In the genomic region with DNA sequence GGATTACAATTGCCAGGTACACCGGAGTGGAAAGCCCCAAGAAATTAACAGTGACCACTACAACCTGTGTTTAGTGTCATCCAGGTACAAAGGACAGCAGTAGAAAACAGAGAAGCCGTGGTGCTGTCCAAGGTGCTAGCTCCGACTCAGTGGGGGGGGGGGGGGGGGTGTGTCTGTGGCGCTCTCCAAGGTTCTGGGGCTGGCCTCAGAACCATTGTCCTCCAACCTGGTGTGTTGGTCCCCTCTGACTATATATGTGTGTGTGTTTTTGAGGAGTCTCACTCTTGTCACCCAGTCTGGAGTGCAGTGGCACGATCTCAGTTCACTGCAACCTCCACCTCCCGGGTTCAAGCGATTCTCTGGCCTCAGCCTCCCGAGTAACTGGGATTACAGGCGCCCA, we compare ENCODE assay signal across 9 cellular contexts. TPM values are rescaled to one million over a fixed set of nuclear protein-coding genes. Genes with fewer than 3 reads are reported as not detected.
DNase-seq lines count a peak whose midpoint lies in the region; ATAC-seq, FAIRE-seq and TF ChIP-seq lines count a peak whose summit lies in the region.
"Had no signal": no experiment of that assay in that cellular context is flagged by ENCODE, and none has a peak within 500 bp of the region (broad histone marks: within the 10 kb centered on the region; RNA-seq: fewer than 3 reads in every experiment).

No MANE protein-coding gene starts in this region.

- H2AFZ ChIP-seq in HCT116 (ENCODE audit: low read depth, low read length, poor library complexity, severe bottlenecking) (no peak overlapping the region), H1 (ENCODE audit: low read length) (no peak overlapping the region)

- no peak overlapping the region for H2BK15ac ChIP-seq in H1 (ENCODE audit: low read length)

- H4K8ac ChIP-seq in H1 (ENCODE audit: extremely low read depth, insufficient read depth, low read length): no peak overlapping the region

- H3K27me3 ChIP-seq in HCT116 (ENCODE audit: insufficient read depth, low read length): no peaks in the 10 kb centered on the region
- H3K27me3 ChIP-seq in H1 (replicated peaks in 1 of 4; ENCODE audit: control insufficient read depth in 3 of 4, extremely low read depth in 1 of 4, insufficient read depth in 3 of 4, low read length in 3 of 4): no peaks in the 10 kb centered on the region
- no peaks in the 10 kb centered on the region for H3K27me3 ChIP-seq in tibial nerve
- no peaks in the 10 kb centered on the region for H3K27me3 ChIP-seq in spleen (replicated peaks in 1 of 7)

- no peaks in the 10 kb centered on the region for H3K79me1 ChIP-seq in H1 (ENCODE audit: low read depth, low read length)

- no peak overlapping the region for H2BK12ac ChIP-seq in H1 (ENCODE audit: low read depth, low read length)

- H3K18ac ChIP-seq in H1 (ENCODE audit: extremely low read depth, low read length): no peak overlapping the region

- no peak for TF ChIP-seq POLR2A in HCT116 (IDR thresholded peaks at IDR 0.05; ENCODE audit: borderline replicate concordance, extremely low read depth, insufficient read depth, insufficient read length)
- TF ChIP-seq POLR2A in H1 (IDR thresholded peaks at IDR 0.05; ENCODE audit: control extremely low read depth in 1 of 2, low read depth in 2 of 2, low read length in 2 of 2): no peak
- no peak for TF ChIP-seq POLR2A in tibial nerve (IDR thresholded peaks at IDR 0.05)
- TF ChIP-seq POLR2A in spleen (IDR thresholded peaks at IDR 0.05): no peak

- peaks cover 0 to 8% of the 10 kb centered on the region in 2 experiments; a peak in 2 of 4 replicates for H3K4me1 ChIP-seq in HCT116 (ENCODE audit: control insufficient read depth in 1 of 2, insufficient read depth in 2 of 2, low read length in 2 of 2)
- no peaks in the 10 kb centered on the region for H3K4me1 ChIP-seq in H1 (replicated peaks in 1 of 4; ENCODE audit: control insufficient read depth in 3 of 4, insufficient read depth in 4 of 4, low read length in 3 of 4)
- H3K4me1 ChIP-seq in tibial nerve: peaks cover 0 to 4% (median under 1%) of the 10 kb centered on the region in 4 donors
- peaks cover 0 to 3% (median under 1%) of the 10 kb centered on the region in 6 donors for H3K4me1 ChIP-seq in spleen

- no peaks in the 10 kb centered on the region for H3K79me2 ChIP-seq in HCT116 (ENCODE audit: insufficient read depth, low read length)
- H3K79me2 ChIP-seq in H1 (ENCODE audit: control insufficient read depth in 1 of 2, insufficient read depth in 2 of 2, low read length in 2 of 2): no peaks in the 10 kb centered on the region

- intact Hi-C loops in HCT116 (cut with micrococcal nuclease) (no loop called here), spleen (cut with DNase I; ENCODE audit: low total_unique reads) (no loop called here)

- peaks cover 3% of the 10 kb centered on the region for H3K4me1 Mint-ChIP-seq in T-helper 17 cell

- RAD21 ChIA-PET in HCT116 (lab: Charles Lee; ENCODE audit: low non-redundant PET in 1 of 2, low total read pairs in 2 of 2, uncharacterized antibody in 2 of 2, unreplicated experiment in 2 of 2): interaction anchor here in 1 of 2 experiments (0.6 kb wide), 1 partner anchor 30 kb away, joined by 3 read pairs; no protein-coding TSS in a partner anchor

- TF ChIP-seq RAD21 in HCT116 (IDR thresholded peaks at IDR 0.05; ENCODE audit: low read depth) (no peak), H1 (IDR thresholded peaks at IDR 0.05 in 1 of 2, conservative IDR thresholded peaks at IDR 0.05 in 1 of 2; ENCODE audit: low read depth in 2 of 2, low read length in 2 of 2) (no peak)

- no peak overlapping the region for H3K4me3 Mint-ChIP-seq in T-helper 17 cell
- H3K4me3 Mint-ChIP-seq: dendritic cell treated with granulocyte-macrophage colony-stimulating factor and Interleukin-4, amounts not matched to agents 40 ng/mL and 50 ng/mL, for 4 days had no signal

- POLR2A ChIA-PET in HCT116 (lab: Charles Lee): no interaction called here
- POLR2A ChIA-PET in H1 (lab: Charles Lee; ENCODE audit: partially characterized antibody): interaction anchor here (1.2 kb wide), 1 partner anchor 20 kb away, joined by 3 read pairs; no protein-coding TSS in a partner anchor

- TF ChIP-seq EP300 in H1 (IDR thresholded peaks at IDR 0.05; ENCODE audit: borderline replicate concordance in 1 of 2, low read depth in 2 of 2, low read length in 2 of 2): 0 out of 3 replicates have a peak, but pooled peaks of 1 of the 2 experiments have one; percentile 14
- no peak for TF ChIP-seq EP300 in tibial nerve (IDR thresholded peaks at IDR 0.05)

- no peak for FAIRE-seq in H1 (lab: Jason Lieb, UNC)

- H2BK5ac ChIP-seq in H1 (ENCODE audit: low read depth, low read length): no peak overlapping the region

- no peak overlapping the region for H3K4me2 ChIP-seq in HCT116 (ENCODE audit: low read length)
- no peak overlapping the region for H3K4me2 ChIP-seq in H1 (ENCODE audit: insufficient read depth in 1 of 2, low read depth in 2 of 2, low read length in 2 of 2)

- no peaks in the 10 kb centered on the region; the same call in 1 of the 2 replicates for H3K9me2 ChIP-seq in HCT116 (ENCODE audit: insufficient read depth)

- no peak overlapping the region for H2AK5ac ChIP-seq in H1 (ENCODE audit: low read depth, low read length)

- no peak for TF ChIP-seq CTCF in HCT116 (IDR thresholded peaks at IDR 0.05 in 2 of 3, conservative IDR thresholded peaks at IDR 0.05 in 1 of 3; ENCODE audit: borderline replicate concordance in 1 of 3, insufficient read depth in 1 of 3, low read depth in 2 of 3, low read length in 2 of 3)
- TF ChIP-seq CTCF in H1 (IDR thresholded peaks at IDR 0.05; ENCODE audit: control extremely low read depth in 1 of 3, insufficient read depth in 1 of 3, low read depth in 1 of 3, low read length in 3 of 3): no peak
- TF ChIP-seq CTCF in tibial nerve (IDR thresholded peaks at IDR 0.05): no peak
- TF ChIP-seq CTCF in spleen (IDR thresholded peaks at IDR 0.05 in 8 of 11, conservative IDR thresholded peaks at IDR 0.05 in 3 of 11): no peak

- DNase-seq in HCT116 (ENCODE audit: low read depth, low spot score): no peak
- peak; percentile 31 to 42 (median 33) for DNase-seq in T-helper 17 cell
- no peak for DNase-seq in H1 (ENCODE audit: low read depth in 1 of 2, low spot score in 2 of 2)
- DNase-seq in stimulated activated CD4-positive, alpha-beta T cell treated with anti-CD3 and anti-CD28 coated beads, Interleukin-12 subunit alpha, Interleukin-12 subunit beta, amount 100 ng/mL, for 4 hours: peak; percentile 27
- DNase-seq in tibial nerve (ENCODE audit: low spot score in 2 of 2): no peak
- no peak for DNase-seq in GOT3 (lab: John Stamatoyannopoulos, UW)
- no peak for DNase-seq in spleen

- H3K4me3 ChIP-seq in HCT116 (replicated peaks in 1 of 2; ENCODE audit: low read depth in 1 of 2, low read length in 2 of 2): no peak overlapping the region
- H3K4me3 ChIP-seq in H1 (ENCODE audit: extremely low read depth in 1 of 4, insufficient read depth in 2 of 4, low read depth in 3 of 4, low read length in 4 of 4): no peak overlapping the region
- no peak overlapping the region for H3K4me3 ChIP-seq in tibial nerve
- H3K4me3 ChIP-seq in spleen: no peak overlapping the region

- no peak overlapping the region for H3K4ac ChIP-seq in H1 (replicated peaks; ENCODE audit: insufficient read length, low read depth, low read length)

- no peak overlapping the region for H3K27ac ChIP-seq in HCT116 (ENCODE audit: low read depth, low read length)
- H3K27ac ChIP-seq in H1 (ENCODE audit: low read depth, low read length): no peak overlapping the region
- H3K27ac ChIP-seq in tibial nerve: no peak overlapping the region
- no peak overlapping the region for H3K27ac ChIP-seq in spleen

- H4K5ac ChIP-seq in H1 (ENCODE audit: insufficient read length, low read depth, low read length): no peak overlapping the region

- H4K20me1 ChIP-seq in HCT116 (ENCODE audit: insufficient read depth): no peaks in the 10 kb centered on the region
- H4K20me1 ChIP-seq in H1 (replicated peaks in 1 of 2; ENCODE audit: control insufficient read depth in 1 of 2, insufficient read depth in 2 of 2, low read length in 2 of 2): peaks cover 0 to 2% of the 10 kb centered on the region in 2 experiments

- H4K91ac ChIP-seq in H1 (replicated peaks; ENCODE audit: insufficient read length, low read length): no peak overlapping the region

- no peak overlapping the region for H2BK20ac ChIP-seq in H1 (ENCODE audit: low read length)

- no peak overlapping the region for H3K23ac ChIP-seq in H1 (ENCODE audit: insufficient read length)

- H3K14ac ChIP-seq in H1 (ENCODE audit: insufficient read length): no peak overlapping the region

- no peak overlapping the region for H3K56ac ChIP-seq in H1 (replicated peaks; ENCODE audit: insufficient read length, low read depth, low read length)

- peaks cover 7% of the 10 kb centered on the region for H3K36me3 Mint-ChIP-seq in T-helper 17 cell (ENCODE audit: low read depth)

- no peaks in the 10 kb centered on the region for H3K9me3 ChIP-seq in HCT116 (ENCODE audit: control insufficient read depth in 1 of 2, insufficient read depth in 1 of 2, low read depth in 1 of 2, low read length in 2 of 2)
- no peaks in the 10 kb centered on the region for H3K9me3 ChIP-seq in T-helper 17 cell (ENCODE audit: control insufficient read depth, low read length, poor library complexity, severe bottlenecking)
- H3K9me3 ChIP-seq in H1 (ENCODE audit: insufficient read depth in 2 of 2, low read depth in 1 of 2, low read length in 1 of 2): no peaks in the 10 kb centered on the region
- H3K9me3 ChIP-seq in tibial nerve: no peaks in the 10 kb centered on the region
- no peaks in the 10 kb centered on the region for H3K9me3 ChIP-seq in spleen

- no TSS peak for BruUV-seq in HCT116 (replicated peaks; lab: Mats Ljungman, UMichigan)

- ATAC-seq in HCT116 (peak; percentile 86), T-helper 17 cell (peak; percentile 68), HG02763 (IDR thresholded peaks at IDR 0.05; ENCODE audit: unreplicated experiment) (no peak)

- WGBS in H1 (ENCODE audit: extremely low coverage in 1 of 2, insufficient coverage in 1 of 2, insufficient read length in 1 of 2, insufficient replicate concordance in 2 of 2, low coverage in 1 of 2, low lambda C conversion rate in 2 of 2, missing lambda C conversion rate in 1 of 2), 2 experiments: 51% methylated on average over 9 of the region's 9 CpGs; no CpG with 5 or more reads in 1 of the 2 experiments
- WGBS in tibial nerve, 2 donors: 29 to 34% methylated on average over 9 of the region's 9 CpGs
- WGBS in spleen, 5 donors: 28 to 51% (median 38%) methylated on average over 9 of the region's 9 CpGs

- H3K9ac ChIP-seq in HCT116 (ENCODE audit: low read length) (no peak overlapping the region), H1 (replicated peaks in 1 of 4; ENCODE audit: extremely low read depth in 1 of 4, low read depth in 3 of 4, low read length in 3 of 4) (no peak overlapping the region)

- CTCF ChIA-PET in HCT116 (lab: Charles Lee) (interaction anchor here (1.0 kb wide), 1 partner anchor 14 kb away, joined by 3 read pairs; no protein-coding TSS in a partner anchor), H1 (lab: Charles Lee; ENCODE audit: partially characterized antibody) (interaction anchor here (1.0 to 2.1 kb wide), 5 partner anchors 12 to 59 kb away, joined by 3 to 7 read pairs (median 5); a partner anchor contains a TSS)

- no peaks in the 10 kb centered on the region for H3K27me3 Mint-ChIP-seq in T-helper 17 cell

- no peaks in the 10 kb centered on the region for H3K23me2 ChIP-seq in H1 (ENCODE audit: low read depth, low read length)

- H2BK120ac ChIP-seq in H1 (replicated peaks; ENCODE audit: low read depth, low read length): no peak overlapping the region

- H3K36me3 ChIP-seq in HCT116 (ENCODE audit: control insufficient read depth in 1 of 2, insufficient read depth in 2 of 2, low read length in 2 of 2) (no peaks in the 10 kb centered on the region), H1 (ENCODE audit: control insufficient read depth in 2 of 4, insufficient read depth in 4 of 4, low read length in 3 of 4) (no peaks in the 10 kb centered on the region), tibial nerve (peaks cover 0 to 38% (median 5%) of the 10 kb centered on the region in 3 donors), spleen (peaks cover 0 to 32% (median 3%) of the 10 kb centered on the region in 6 donors)

- no peak overlapping the region for H3K27ac Mint-ChIP-seq in T-helper 17 cell
- H3K27ac Mint-ChIP-seq: dendritic cell treated with granulocyte-macrophage colony-stimulating factor and Interleukin-4, amounts not matched to agents 40 ng/mL and 50 ng/mL, for 4 days had no signal

RNA-seq across cellular contexts. Expression of a gene that starts 5.8 kb away (rescaled TPM):
- total RNA-seq in HCT116 (2021; ENCODE audit: unreplicated experiment): 11.1 TPM
- 7.8 and 9.6 TPM in 2 replicates for polyA plus RNA-seq in HCT116 (2012)
- total RNA-seq in T-helper 17 cell: 10 to 100 TPM in 1 of 2 donors, 1 to 10 TPM in 1; 7.4 to 10.5 TPM
- total RNA-seq in H1 (2021; fragmentation: NEBNext Ultra II Directional; extraction: Animal tissue kit (Norgen Biotek cat#: 25700)): 10.2 and 12.7 TPM in 2 replicates
- polyA plus RNA-seq in H1 (2011; rRNA removed): 2.4 and 3.3 TPM in 2 replicates
- polyA plus RNA-seq in H1 (2011; cell fraction: cytosol; rRNA removed): 5.6 TPM
- 9.6 TPM for polyA plus RNA-seq in H1 (2011; cell fraction: nucleus; rRNA removed)
- 8.1 to 11.0 TPM (median 9.8 TPM) in 4 replicates for polyA plus RNA-seq in H1 (2012, experiment 1 of 2)
- polyA plus RNA-seq in H1 (2012, experiment 2 of 2): 0.64 TPM
- polyA plus RNA-seq in H1 (2013, experiment 1 of 2): 7.0 TPM
- polyA plus RNA-seq in H1 (2013, experiment 2 of 2): 6.4 TPM
- 8.3 and 11.6 TPM in 2 replicates for polyA minus RNA-seq in H1 (2011; rRNA and poly(A)+ RNA removed)
- polyA minus RNA-seq in H1 (2011; cell fraction: cytosol; rRNA and poly(A)+ RNA removed): 3.3 TPM
- polyA minus RNA-seq in H1 (2011; cell fraction: nucleus; rRNA and poly(A)+ RNA removed): 14.8 TPM
- 10 to 100 TPM in 2 of 4 donors, 1 to 10 TPM in 2; 5.5 to 14.4 (median 11.0) TPM for total RNA-seq in tibial nerve
- 10 to 100 TPM in 3 of 7 donors, 1 to 10 TPM in 4; 6.3 to 12.4 (median 8.8) TPM for total RNA-seq in spleen
- polyA plus RNA-seq in spleen: 10 to 100 TPM in 2 of 3 donors, 1 to 10 TPM in 1; 9.9 to 11.8 (median 11.3) TPM

RNA-seq across cellular contexts. Expression of a gene that starts 21.3 kb away (rescaled TPM):
- 5.4 TPM for total RNA-seq in HCT116 (2021; ENCODE audit: unreplicated experiment)
- polyA plus RNA-seq in HCT116 (2012): 1.6 and 1.9 TPM in 2 replicates
- total RNA-seq in T-helper 17 cell: 1 to 10 TPM; 5.1 to 6.3 TPM
- 3.5 TPM in 2 replicates for total RNA-seq in H1 (2021; fragmentation: NEBNext Ultra II Directional; extraction: Animal tissue kit (Norgen Biotek cat#: 25700))
- polyA plus RNA-seq in H1 (2011; rRNA removed): 1.1 and 1.5 TPM in 2 replicates
- polyA plus RNA-seq in H1 (2011; cell fraction: cytosol; rRNA removed): 2.1 TPM
- polyA plus RNA-seq in H1 (2011; cell fraction: nucleus; rRNA removed): 1.5 TPM
- 1.9 to 2.2 TPM (median 2.2 TPM) in 4 replicates for polyA plus RNA-seq in H1 (2012, experiment 1 of 2)
- 0.33 TPM for polyA plus RNA-seq in H1 (2012, experiment 2 of 2)
- 1.9 TPM for polyA plus RNA-seq in H1 (2013, experiment 1 of 2)
- polyA plus RNA-seq in H1 (2013, experiment 2 of 2): 1.9 TPM
- polyA minus RNA-seq in H1 (2011; rRNA and poly(A)+ RNA removed): 5.0 and 7.4 TPM in 2 replicates
- 4.4 TPM for polyA minus RNA-seq in H1 (2011; cell fraction: cytosol; rRNA and poly(A)+ RNA removed)
- polyA minus RNA-seq in H1 (2011; cell fraction: nucleus; rRNA and poly(A)+ RNA removed): 13.4 TPM
- total RNA-seq in tibial nerve: 10 to 100 TPM in 1 of 4 donors, 1 to 10 TPM in 3; 5.7 to 11.1 (median 7.8) TPM
- 1 to 10 TPM; 5.4 to 9.5 (median 7.0) TPM for total RNA-seq in spleen
- 1 to 10 TPM; 1.9 to 3.5 (median 2.4) TPM for polyA plus RNA-seq in spleen

RNA-seq across cellular contexts. Expression of a gene that starts 26.0 kb away (rescaled TPM):
- total RNA-seq in HCT116 (2021; ENCODE audit: unreplicated experiment) (not detected), T-helper 17 cell (not detected), tibial nerve (not detected), spleen (not detected)
- not detected in 2 replicates for polyA plus RNA-seq in HCT116 (2012)
- not detected in 2 replicates for total RNA-seq in H1 (2021; fragmentation: NEBNext Ultra II Directional; extraction: Animal tissue kit (Norgen Biotek cat#: 25700))
- polyA plus RNA-seq in H1 (2011; rRNA removed) (0.03 and 0.06 TPM in 2 replicates), spleen (not detected)
- polyA plus RNA-seq in H1 (2011; cell fraction: cytosol; rRNA removed): 0.10 TPM
- polyA plus RNA-seq in H1 (2011; cell fraction: nucleus; rRNA removed): 0.07 TPM
- not detected in 4 replicates for polyA plus RNA-seq in H1 (2012, experiment 1 of 2)
- polyA plus RNA-seq in H1 (2012, experiment 2 of 2): not detected
- not detected for polyA plus RNA-seq in H1 (2013, experiment 1 of 2)
- polyA plus RNA-seq in H1 (2013, experiment 2 of 2): not detected
- polyA minus RNA-seq in H1 (2011; rRNA and poly(A)+ RNA removed): not detected in 2 replicates
- polyA minus RNA-seq in H1 (2011; cell fraction: cytosol; rRNA and poly(A)+ RNA removed): not detected
- not detected for polyA minus RNA-seq in H1 (2011; cell fraction: nucleus; rRNA and poly(A)+ RNA removed)

RNA-seq across cellular contexts. Expression of a gene that starts 58.4 kb away (rescaled TPM):
- 0.59 TPM for total RNA-seq in HCT116 (2021; ENCODE audit: unreplicated experiment)
- 1.0 TPM in 2 replicates for polyA plus RNA-seq in HCT116 (2012)
- total RNA-seq in T-helper 17 cell: not detected
- total RNA-seq in H1 (2021; fragmentation: NEBNext Ultra II Directional; extraction: Animal tissue kit (Norgen Biotek cat#: 25700)): 11.7 and 12.1 TPM in 2 replicates
- 14.6 and 17.0 TPM in 2 replicates for polyA plus RNA-seq in H1 (2011; rRNA removed)
- 12.6 TPM for polyA plus RNA-seq in H1 (2011; cell fraction: cytosol; rRNA removed)
- polyA plus RNA-seq in H1 (2011; cell fraction: nucleus; rRNA removed): 13.9 TPM
- 9.8 to 12.9 TPM (median 11.2 TPM) in 4 replicates for polyA plus RNA-seq in H1 (2012, experiment 1 of 2)
- 8.0 TPM for polyA plus RNA-seq in H1 (2012, experiment 2 of 2)
- 15.6 TPM for polyA plus RNA-seq in H1 (2013, experiment 1 of 2)
- polyA plus RNA-seq in H1 (2013, experiment 2 of 2): 15.4 TPM
- polyA minus RNA-seq in H1 (2011; rRNA and poly(A)+ RNA removed): 30.1 and 33.6 TPM in 2 replicates
- 16.4 TPM for polyA minus RNA-seq in H1 (2011; cell fraction: cytosol; rRNA and poly(A)+ RNA removed)
- polyA minus RNA-seq in H1 (2011; cell fraction: nucleus; rRNA and poly(A)+ RNA removed): 11.5 TPM
- total RNA-seq in tibial nerve: not detected
- not detected for total RNA-seq in spleen
- polyA plus RNA-seq in spleen: under 1 TPM; 0.04 to 0.14 (median 0.10) TPM

Comparison
In these comparisons a context has a peak if more than half of its experiments do, and no peak if none do; other contexts are left out.
1. DNase-seq: peak in T-helper 17 cell (3 of 3) and stimulated activated CD4-positive, alpha-beta T cell treated with anti-CD3 and anti-CD28 coated beads, Interleukin-12 subunit alpha, Interleukin-12 subunit beta, amount 100 ng/mL, for 4 hours (single experiment); none in HCT116 (single experiment), H1 (0 of 2), tibial nerve (0 of 2), GOT3 (single experiment) and spleen (single experiment).